Comparison of ENCODE assay signal across 6 cellular contexts in genomic region chr1:157370698-157371097, GRCh38.
"Had no signal": no experiment of that assay in that cellular context is flagged by ENCODE, and none has a peak within 500 bp of the region (broad histone marks: within the 10 kb centered on the region; RNA-seq: fewer than 3 reads in every experiment).

No MANE protein-coding gene starts in this region.

- H3K9me3 ChIP-seq: SJCRH30 had no signal

- H3K27ac ChIP-seq: SJCRH30 had no signal

- H3K36me3 ChIP-seq: SJCRH30 had no signal

- DNase-seq: NCI-H1436 treated with DMSO at 0.1 percent for 48 hours, NCI-H187 treated with DMSO at 0.1 percent for 48 hours, NCI-H2029 treated with DMSO at 0.1 percent for 48 hours, NCI-H2171 treated with DMSO at 0.1 percent for 48 hours, SHP77 treated with DMSO at 0.1 percent for 48 hours had no signal

- H3K4me1 ChIP-seq: SJCRH30 had no signal

- H3K27me3 ChIP-seq: SJCRH30 had no signal

- H3K4me3 ChIP-seq: SJCRH30 had no signal
